Comparison of ENCODE assay signal across 13 cellular contexts in genomic region chr21:37455504-37455911, GRCh38.
A peak's percentile ranks its signal among the peaks of the same experiment; 100 is the strongest.
DNase-seq lines count a peak whose midpoint lies in the region; ATAC-seq and TF ChIP-seq lines count a peak whose summit lies in the region.
"Had no signal": no experiment of that assay in that cellular context is flagged by ENCODE, and none has a peak within 500 bp of the region (broad histone marks: within the 10 kb centered on the region; RNA-seq: fewer than 3 reads in every experiment).

No MANE protein-coding gene starts in this region.

- CTCF ChIA-PET in A673 (lab: Charles Lee), result no interaction called here

- no peak for TF ChIP-seq POLR2A in upper lobe of left lung (IDR thresholded peaks at IDR 0.05)

- H3K9me3 ChIP-seq in A673 (ENCODE audit: low read depth, low read length, poor library complexity, severe bottlenecking) (no peaks in the 10 kb centered on the region), upper lobe of left lung (no peaks in the 10 kb centered on the region)
- H3K9me3 ChIP-seq: body of pancreas, left lung had no signal

- intact Hi-C loops in A673 (cut with micrococcal nuclease; ENCODE audit: unreplicated experiment), result no loop called here

- no peaks in the 10 kb centered on the region for H3K27me3 ChIP-seq in A673 (replicated peaks; ENCODE audit: insufficient read depth, low read depth, low read length, poor library complexity)
- H3K27me3 ChIP-seq in mesendoderm (ENCODE audit: insufficient read depth, low read length, poor library complexity), result no peaks in the 10 kb centered on the region
- no peaks in the 10 kb centered on the region for H3K27me3 ChIP-seq in upper lobe of left lung
- H3K27me3 ChIP-seq: body of pancreas, left lung had no signal

- no peak overlapping the region for H3K4me2 ChIP-seq in mesendoderm (ENCODE audit: low read length)

- H3K4me1 ChIP-seq in A673 (ENCODE audit: insufficient read depth, low read length, poor library complexity, severe bottlenecking) (peaks cover 56% of the 10 kb centered on the region), mesendoderm (ENCODE audit: control insufficient read depth, low read depth, low read length) (peaks cover 26% of the 10 kb centered on the region), upper lobe of left lung (peaks cover 64 to 88% (median 67%) of the 10 kb centered on the region in 4 donors)

- H3K36me3 Mint-ChIP-seq in activated naive CD8-positive, alpha-beta T cell, result peaks cover 11% of the 10 kb centered on the region

- H3K4me1 Mint-ChIP-seq in activated naive CD8-positive, alpha-beta T cell (ENCODE audit: low read depth), result peaks cover 86% of the 10 kb centered on the region

- TF ChIP-seq CTCF in A673 (conservative IDR thresholded peaks at IDR 0.05; ENCODE audit: low read depth, low read length) (no peak), upper lobe of left lung (IDR thresholded peaks at IDR 0.05) (no peak), GM20000 (IDR thresholded peaks at IDR 0.05; ENCODE audit: extremely low read depth, missing control alignments) (no peak)

- ATAC-seq in upper lobe of left lung (ENCODE audit: low FRiP score in 2 of 2) (no peak), GM19397 (IDR thresholded peaks at IDR 0.05; ENCODE audit: unreplicated experiment) (no peak)
- ATAC-seq: body of pancreas had no signal

- no peak overlapping the region for H3K4me3 Mint-ChIP-seq in activated naive CD8-positive, alpha-beta T cell

- TF ChIP-seq EP300 in upper lobe of left lung (IDR thresholded peaks at IDR 0.05), result no peak

- H2AK5ac ChIP-seq in mesendoderm (ENCODE audit: low read length), result no peak overlapping the region

- H3K36me3 ChIP-seq in A673 (ENCODE audit: insufficient read depth, low read length, poor library complexity, severe bottlenecking), result no peaks in the 10 kb centered on the region
- no peaks in the 10 kb centered on the region for H3K36me3 ChIP-seq in mesendoderm (ENCODE audit: control insufficient read depth, insufficient read depth, low read length)
- no peaks in the 10 kb centered on the region for H3K36me3 ChIP-seq in upper lobe of left lung
- H3K36me3 ChIP-seq: left lung had no signal

- no peak overlapping the region for H3K4me3 ChIP-seq in A673 (ENCODE audit: low read depth, low read length, poor library complexity, severe bottlenecking)
- no peak overlapping the region for H3K4me3 ChIP-seq in mesendoderm (ENCODE audit: low read length)
- H3K4me3 ChIP-seq in upper lobe of left lung, result no peak overlapping the region
- H3K4me3 ChIP-seq: body of pancreas, left lung had no signal

- H3K27ac ChIP-seq in A673 (ENCODE audit: low read depth, low read length, poor library complexity, severe bottlenecking), result peak overlapping the region; percentile 26
- H3K27ac ChIP-seq in mesendoderm (ENCODE audit: low read depth, low read length), result no peak overlapping the region
- peak overlapping the region in 2 of 4 donors; percentile 0 to 20 for H3K27ac ChIP-seq in upper lobe of left lung
- H3K27ac ChIP-seq: body of pancreas, left lung had no signal

- no CpG with 5 or more reads among the region's 7 CpGs for WGBS in mesendoderm (ENCODE audit: extremely low coverage, insufficient coverage, low lambda C conversion rate)
- WGBS in upper lobe of left lung, 2 donors, result 36 to 56% methylated on average over 7 of the region's 7 CpGs

- DNase-seq in A673 (ENCODE audit: low spot score) (peak; percentile 38), Daoy (ENCODE audit: low read depth) (peak; percentile 33), mesendoderm (peak; percentile 61), upper lobe of left lung (no peak), GM20000 (ENCODE audit: low spot score) (no peak), middle frontal gyrus (ENCODE audit: extremely low spot score, low spot score) (no peak)
- DNase-seq: activated CD4-positive, alpha-beta T cell treated with anti-CD3 and anti-CD28 coated beads, Interleukin-2, amount 50 U/mL, for 48 hours; body of pancreas; left lung; NCI-H345; SHP77 treated with DMSO at 0.1 percent for 48 hours had no signal

- H2BK5ac ChIP-seq in mesendoderm (ENCODE audit: low read length), result no peak overlapping the region

- H3K27me3 Mint-ChIP-seq in activated naive CD8-positive, alpha-beta T cell, result no peaks in the 10 kb centered on the region

- H3K9ac ChIP-seq in mesendoderm (ENCODE audit: low read length), result no peak overlapping the region

- H3K79me2 ChIP-seq in mesendoderm (ENCODE audit: control insufficient read depth, insufficient read depth, low read length), result peaks cover 70% of the 10 kb centered on the region

- no peaks in the 10 kb centered on the region for H3K9me3 Mint-ChIP-seq in activated naive CD8-positive, alpha-beta T cell (ENCODE audit: low read depth)

- H2BK15ac ChIP-seq in mesendoderm (replicated peaks; ENCODE audit: low read depth), result no peak overlapping the region

- peaks cover 37% of the 10 kb centered on the region for H3K79me1 ChIP-seq in mesendoderm (ENCODE audit: low read length)

- POLR2A ChIA-PET in A673 (lab: Charles Lee; ENCODE audit: low non-redundant PET), result no interaction called here

- no peak overlapping the region for H3K18ac ChIP-seq in mesendoderm (ENCODE audit: low read length)

- no peak overlapping the region for H3K4ac ChIP-seq in mesendoderm (ENCODE audit: low read depth, low read length)

- no peak overlapping the region for H3K56ac ChIP-seq in mesendoderm (ENCODE audit: low read length)

- H4K8ac ChIP-seq in mesendoderm (ENCODE audit: low read depth, low read length), result no peak overlapping the region

- BruUV-seq in A673 (replicated peaks; lab: Mats Ljungman, UMichigan), result no TSS peak

- H2BK120ac ChIP-seq in mesendoderm (ENCODE audit: low read depth, low read length), result no peak overlapping the region

- H4K5ac ChIP-seq in mesendoderm (ENCODE audit: low read length), result no peak overlapping the region

- H3K23ac ChIP-seq in mesendoderm (ENCODE audit: low read length), result no peak overlapping the region

- H3K27ac Mint-ChIP-seq in activated naive CD8-positive, alpha-beta T cell, result peak overlapping the region; percentile 89

Comparison
In these comparisons a context has a peak if more than half of its experiments do, and no peak if none do; other contexts are left out.
1. DNase-seq: peak in A673 (single experiment), Daoy (single experiment) and mesendoderm (single experiment); none in upper lobe of left lung (0 of 2), GM20000 (single experiment) and middle frontal gyrus (single experiment).